Comparison of ENCODE assay signal across 14 cellular contexts in genomic region chr11:130873766-130874165, GRCh38.
DNase-seq lines count a peak whose midpoint lies in the region; ATAC-seq, FAIRE-seq and TF ChIP-seq lines count a peak whose summit lies in the region.
"Had no signal": no experiment of that assay in that cellular context is flagged by ENCODE, and none has a peak within 500 bp of the region (broad histone marks: within the 10 kb centered on the region; RNA-seq: fewer than 3 reads in every experiment).

No MANE protein-coding gene starts in this region.

- no peak for FAIRE-seq in RCC 7860 (lab: Jason Lieb, UNC)
- FAIRE-seq: small intestine had no signal

- no peaks in the 10 kb centered on the region for H3K27me3 ChIP-seq in muscle layer of duodenum (ENCODE audit: low read depth, low read length)

- H3K27ac ChIP-seq in coronary artery (peak overlapping the region; percentile 76 to 92), muscle layer of duodenum (ENCODE audit: low read length) (peak overlapping the region; percentile 10)

- DNase-seq in AG08396 (ENCODE audit: low spot score) (peak; percentile 44), RCC 7860 (ENCODE audit: low spot score) (peak; percentile 17), coronary artery (ENCODE audit: low spot score) (no peak), NCI-H1694 (lab: John Stamatoyannopoulos, UW) (no peak), T1000 (lab: John Stamatoyannopoulos, UW) (no peak), NCI-H526 (lab: John Stamatoyannopoulos, UW) (no peak)
- DNase-seq: activated T-cell treated with anti-CD3 and anti-CD28 coated beads, Interleukin-2, amount 50 U/mL, for 1 hour; DMS153; NCI-H1417; NCI-H526 treated with DMSO at 0.1 percent for 48 hours; SIG-M5; small intestine had no signal

- H3K36me3 ChIP-seq in muscle layer of duodenum (ENCODE audit: control insufficient read depth in 1 of 2, insufficient read depth in 2 of 2, low read length in 2 of 2), result peaks cover 42 to 45% of the 10 kb centered on the region in 2 donors

- H3K9me3 ChIP-seq in muscle layer of duodenum (ENCODE audit: control insufficient read depth in 1 of 2, low read length in 2 of 2), result no peaks in the 10 kb centered on the region

- peaks cover under 1 to 6% of the 10 kb centered on the region in 2 donors for H3K4me1 ChIP-seq in muscle layer of duodenum (ENCODE audit: control insufficient read depth in 1 of 2, insufficient read depth in 2 of 2, low read length in 2 of 2)

- ATAC-seq in GM19328 (IDR thresholded peaks at IDR 0.05; ENCODE audit: unreplicated experiment), result no peak

- H3K4me3 ChIP-seq in coronary artery, result no peak overlapping the region
- H3K4me3 ChIP-seq in muscle layer of duodenum (ENCODE audit: low read depth in 1 of 2, low read length in 2 of 2), result no peak overlapping the region

- TF ChIP-seq CTCF in coronary artery (IDR thresholded peaks at IDR 0.05), result no peak

Comparison
In these comparisons a context has a peak if more than half of its experiments do, and no peak if none do; other contexts are left out.
1. DNase-seq: peak in AG08396 (single experiment) and RCC 7860 (single experiment); none in coronary artery (single experiment), NCI-H1694 (single experiment), T1000 (single experiment) and NCI-H526 (0 of 2).